ENCODE assay signal across 1 cellular context in genomic region chr1:12592496-12592895, GRCh38.
TF ChIP-seq lines count a peak whose summit lies in the region.

No MANE protein-coding gene starts in this region.

TF ChIP-seq in WTC11, 78 proteins besides CTCF, POLR2A, EP300 and RAD21 (continued from another document):
- TF ChIP-seq E2F1 (CRISPR knock-in tag; IDR thresholded peaks at IDR 0.05) (no peak), AFF4 (CRISPR knock-in tag; IDR thresholded peaks at IDR 0.05; ENCODE audit: borderline replicate concordance) (no peak), PREB (CRISPR knock-in tag; IDR thresholded peaks at IDR 0.05; ENCODE audit: borderline replicate concordance) (no peak), ZSCAN18 (CRISPR knock-in tag; IDR thresholded peaks at IDR 0.05) (no peak), ESRRA (CRISPR knock-in tag; IDR thresholded peaks at IDR 0.05; ENCODE audit: borderline replicate concordance) (no peak), TEAD4 (CRISPR knock-in tag; IDR thresholded peaks at IDR 0.05) (no peak)
